9 cellular contexts compared by ENCODE assay signal in the genomic region with DNA sequence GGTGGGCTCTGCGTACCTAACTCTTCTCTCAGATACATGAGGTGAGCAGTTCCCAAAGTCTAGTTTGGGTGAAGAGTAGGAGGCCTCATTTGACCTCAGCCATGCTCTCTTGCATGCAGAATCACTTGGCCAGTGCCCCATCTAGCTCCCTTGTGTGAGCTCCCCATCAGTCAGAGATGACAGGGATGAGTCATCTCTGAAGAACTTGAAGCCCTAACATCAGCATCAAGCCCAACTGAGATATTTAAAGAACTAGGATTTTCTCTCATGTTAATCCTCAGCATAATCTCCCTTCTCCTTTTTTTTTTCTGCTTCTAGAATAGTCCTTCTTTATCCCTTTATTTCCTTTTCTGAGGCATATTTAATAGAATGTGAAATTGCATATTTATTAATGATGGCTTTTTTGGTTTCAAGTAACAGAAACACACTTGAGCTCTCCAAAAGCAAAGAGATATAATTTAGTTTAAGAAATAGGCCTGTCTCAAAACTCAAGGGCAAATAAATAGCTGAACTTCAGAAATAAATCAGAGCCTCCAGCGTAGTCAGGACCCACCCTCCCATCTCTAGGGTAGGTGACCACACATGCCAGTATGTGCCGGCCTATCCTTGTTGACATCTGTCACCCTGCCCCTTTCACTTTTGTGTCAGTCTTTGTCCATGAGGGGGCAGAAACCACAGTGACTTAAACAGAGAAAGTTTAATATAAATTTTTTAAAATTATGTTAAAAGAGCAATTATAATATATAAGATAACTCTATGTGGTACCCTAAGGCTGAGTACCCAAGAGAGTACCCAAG.
DNase-seq lines count a peak whose midpoint lies in the region; ATAC-seq, FAIRE-seq and TF ChIP-seq lines count a peak whose summit lies in the region.
"Had no signal": no experiment of that assay in that cellular context is flagged by ENCODE, and none has a peak within 500 bp of the region (broad histone marks: within the 10 kb centered on the region; RNA-seq: fewer than 3 reads in every experiment).

No MANE protein-coding gene starts in this region.

- POLR2A ChIA-PET in A549 (lab: Yijun Ruan, JAX) = no interaction called here

- no peak for FAIRE-seq in A549 (lab: Jason Lieb, UNC)
- peak; percentile 57 for FAIRE-seq in GM19239 (lab: Jason Lieb, UNC)

- no peaks in the 10 kb centered on the region for H3K36me3 ChIP-seq in adipocyte (ENCODE audit: control insufficient read depth, insufficient read depth, low read length, severe bottlenecking)

- no peak for TF ChIP-seq RAD21 in A549 (conservative IDR thresholded peaks at IDR 0.05 in 1 of 2, IDR thresholded peaks at IDR 0.05 in 1 of 2)

- no peak overlapping the region for H3K4me2 ChIP-seq in A549

- DNase-seq in A549 (ENCODE audit: low read depth in 1 of 2, low spot score in 1 of 2) = peak in 1 of 2 experiments; percentile 22
- peak; percentile 14 for DNase-seq in GM19239 (ENCODE audit: insufficient read length, low spot score)
- peak; percentile 38 for DNase-seq in adipocyte (ENCODE audit: low read depth)
- DNase-seq in retinal pigment epithelial cell (ENCODE audit: low read depth) = peak; percentile 44
- no peak for DNase-seq in NCI-H2107 (lab: John Stamatoyannopoulos, UW)
- no peak for DNase-seq in germinal center (ENCODE audit: low spot score)
- no peak for DNase-seq in ureter (ENCODE audit: low spot score)

- H3K27me3 ChIP-seq in adipocyte (replicated peaks; ENCODE audit: control insufficient read depth, insufficient read depth, low read length) = no peaks in the 10 kb centered on the region

- H3K9me3 ChIP-seq in A549 (no peaks in the 10 kb centered on the region), adipocyte (ENCODE audit: control insufficient read depth, low read length) (no peaks in the 10 kb centered on the region)

- no peak overlapping the region for H3K9ac ChIP-seq in adipocyte (ENCODE audit: low read length)
- H3K9ac ChIP-seq: parathyroid adenoma had no signal

- H3K27ac ChIP-seq in A549 = no peak overlapping the region
- H3K27ac ChIP-seq: parathyroid adenoma had no signal

- no peak for TF ChIP-seq POLR2A in A549 (IDR thresholded peaks at IDR 0.05; ENCODE audit: low read length)

- TF ChIP-seq EP300 in A549 (IDR thresholded peaks at IDR 0.05) = no peak

- no peak for TF ChIP-seq CTCF in A549 (IDR thresholded peaks at IDR 0.05)
- TF ChIP-seq CTCF in retinal pigment epithelial cell (conservative IDR thresholded peaks at IDR 0.05; ENCODE audit: low read depth, low read length) = no peak

- H3K4me1 ChIP-seq in A549 (no peaks in the 10 kb centered on the region), adipocyte (ENCODE audit: control insufficient read depth, insufficient read depth, low read length) (peaks cover 32% of the 10 kb centered on the region)
- H3K4me1 ChIP-seq: parathyroid adenoma had no signal

- peak in 1 of 2 experiments; percentile 71; a peak in 3 of 6 replicates for ATAC-seq in A549
- peak; percentile 81 for ATAC-seq in HG03159 (IDR thresholded peaks at IDR 0.05; ENCODE audit: unreplicated experiment)

- H3K4me3 ChIP-seq in A549 (no peak overlapping the region), adipocyte (ENCODE audit: low read length) (no peak overlapping the region), retinal pigment epithelial cell (ENCODE audit: low read length) (no peak overlapping the region)

- 68% methylated on average over 3 of the region's 3 CpGs for WGBS in A549 (ENCODE audit: missing lambda C conversion rate)

- CTCF ChIA-PET in A549 (lab: Yijun Ruan, JAX) = interaction anchor here (1.4 kb wide), 1 partner anchor 58 kb away, joined by 5 read pairs; no protein-coding TSS in a partner anchor

TF ChIP-seq in A549, 52 proteins besides CTCF, POLR2A, EP300 and RAD21:
- TF ChIP-seq E2F6 (IDR thresholded peaks at IDR 0.05; ENCODE audit: borderline replicate concordance, low read depth) (no peak), FOSL2 (IDR thresholded peaks at IDR 0.05) (no peak; the same call in 1 of the 2 replicates), FOSL2 (CRISPR knock-in tag; IDR thresholded peaks at IDR 0.05) (peak; percentile 49), BHLHE40 (IDR thresholded peaks at IDR 0.05; ENCODE audit: low read depth, low read length) (no peak), ATOH8 (CRISPR knock-in tag; IDR thresholded peaks at IDR 0.05; ENCODE audit: low read depth) (no peak)

Comparison
In these comparisons a context has a peak if more than half of its experiments do, and no peak if none do; other contexts are left out.
1. DNase-seq: peak in GM19239 (single experiment), adipocyte (single experiment) and retinal pigment epithelial cell (single experiment); none in NCI-H2107 (single experiment), germinal center (single experiment) and ureter (single experiment).